10 cellular contexts compared by ENCODE assay signal in the genomic region with DNA sequence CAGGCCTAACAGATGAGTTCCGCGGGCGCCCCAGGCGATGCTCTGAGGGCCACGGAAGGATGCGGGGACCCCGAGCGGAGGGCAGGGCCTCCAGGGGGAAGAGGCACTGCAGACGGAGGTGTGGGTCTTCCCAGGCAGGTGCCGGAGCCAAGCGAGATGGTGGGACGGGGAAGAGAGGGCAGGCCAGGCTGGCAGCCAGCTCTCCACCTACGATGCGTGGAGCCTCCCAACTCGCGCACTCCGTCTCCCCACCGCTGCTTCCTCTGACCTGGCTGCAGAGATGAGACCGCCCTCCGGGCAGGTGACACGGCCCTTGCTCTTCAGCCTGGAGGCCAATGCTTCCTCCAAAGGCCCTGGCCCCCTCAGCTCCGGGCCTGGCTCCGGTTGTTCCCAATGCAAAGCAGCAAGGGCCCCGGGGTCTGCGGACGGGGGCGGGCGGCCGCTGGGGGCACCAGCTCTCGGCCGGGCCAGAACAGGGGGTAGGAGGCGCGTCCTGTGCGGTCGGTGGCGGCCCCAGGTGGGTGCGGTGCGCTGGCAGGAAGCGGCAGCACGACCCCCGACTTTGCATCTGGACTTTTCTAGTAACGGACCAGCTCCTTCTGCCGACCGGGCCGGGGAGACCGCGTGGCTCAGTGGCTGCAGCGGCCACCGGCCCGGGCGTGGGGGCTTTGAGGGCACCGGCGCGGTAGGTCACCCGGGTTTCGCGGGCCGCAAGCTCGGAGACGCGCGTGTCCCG. TPM values are rescaled to one million over a fixed set of nuclear protein-coding genes. Genes with fewer than 3 reads are reported as not detected.
A peak's percentile ranks its signal among the peaks of the same experiment; 100 is the strongest.
DNase-seq lines count a peak whose midpoint lies in the region; FAIRE-seq and TF ChIP-seq lines count a peak whose summit lies in the region.
"Had no signal": no experiment of that assay in that cellular context is flagged by ENCODE, and none has a peak within 500 bp of the region (broad histone marks: within the 10 kb centered on the region; RNA-seq: fewer than 3 reads in every experiment).

No MANE protein-coding gene starts in this region.

- no peak overlapping the region for H3K9ac ChIP-seq in H1 (replicated peaks in 1 of 4; ENCODE audit: extremely low read depth in 1 of 4, low read depth in 3 of 4, low read length in 3 of 4)

- H3K4me3 ChIP-seq in H1 (ENCODE audit: extremely low read depth in 1 of 4, insufficient read depth in 2 of 4, low read depth in 3 of 4, low read length in 4 of 4) (peak overlapping the region; percentile 40 to 65 (median 43)), transverse colon (peak overlapping the region in 3 of 4 donors; percentile 41 to 59 (median 45))

- no peak for TF ChIP-seq CTCF in H1 (IDR thresholded peaks at IDR 0.05; ENCODE audit: control extremely low read depth in 1 of 3, insufficient read depth in 1 of 3, low read depth in 1 of 3, low read length in 3 of 3)
- no peak for TF ChIP-seq CTCF in nephron (IDR thresholded peaks at IDR 0.05; ENCODE audit: unreplicated experiment in 3 of 3)
- no peak for TF ChIP-seq CTCF in transverse colon (IDR thresholded peaks at IDR 0.05)

- H3K23ac ChIP-seq in H1 (ENCODE audit: insufficient read length): no peak overlapping the region

- no peak for TF ChIP-seq EP300 in H1 (IDR thresholded peaks at IDR 0.05; ENCODE audit: borderline replicate concordance in 1 of 2, low read depth in 2 of 2, low read length in 2 of 2)
- TF ChIP-seq EP300 in transverse colon (IDR thresholded peaks at IDR 0.05; ENCODE audit: low read depth): no peak

- intact Hi-C loops in transverse colon (cut with DNase I; ENCODE audit: low total_unique reads): no loop called here

- peaks cover 0 to 16% (median 7%) of the 10 kb centered on the region in 4 experiments; a peak in 6 of 7 replicates for H3K4me1 ChIP-seq in H1 (replicated peaks in 1 of 4; ENCODE audit: control insufficient read depth in 3 of 4, insufficient read depth in 4 of 4, low read length in 3 of 4)
- H3K4me1 ChIP-seq in transverse colon: peaks cover 4 to 23% (median 13%) of the 10 kb centered on the region in 4 donors

- H3K27ac Mint-ChIP-seq in activated naive CD8-positive, alpha-beta T cell: no peak overlapping the region
- H3K27ac Mint-ChIP-seq in activated naive CD8-positive, alpha-beta T cell treated with anti-CD3 and anti-CD28 coated beads for 36 hours: no peak overlapping the region
- no peak overlapping the region for H3K27ac Mint-ChIP-seq in nephron

- no peaks in the 10 kb centered on the region for H3K36me3 Mint-ChIP-seq in activated naive CD8-positive, alpha-beta T cell
- no peaks in the 10 kb centered on the region for H3K36me3 Mint-ChIP-seq in activated naive CD8-positive, alpha-beta T cell treated with anti-CD3 and anti-CD28 coated beads for 36 hours
- no peaks in the 10 kb centered on the region for H3K36me3 Mint-ChIP-seq in nephron (ENCODE audit: low read depth)

- CTCF ChIA-PET in H1 (lab: Charles Lee; ENCODE audit: partially characterized antibody): interaction anchor here (1.1 to 1.2 kb wide), 2 partner anchors 80 to 85 kb away, joined by 3 to 4 read pairs; no protein-coding TSS in a partner anchor

- H3K4me3 Mint-ChIP-seq in activated naive CD8-positive, alpha-beta T cell: peak overlapping the region; percentile 46
- no peak overlapping the region for H3K4me3 Mint-ChIP-seq in activated naive CD8-positive, alpha-beta T cell treated with anti-CD3 and anti-CD28 coated beads for 36 hours
- H3K4me3 Mint-ChIP-seq in nephron: peak overlapping the region; percentile 61 to 76 (median 69)

- H3K56ac ChIP-seq in H1 (replicated peaks; ENCODE audit: insufficient read length, low read depth, low read length): no peak overlapping the region

- no peak overlapping the region for H2BK12ac ChIP-seq in H1 (ENCODE audit: low read depth, low read length)

- H3K9me3 ChIP-seq in H1 (ENCODE audit: insufficient read depth in 2 of 2, low read depth in 1 of 2, low read length in 1 of 2) (no peaks in the 10 kb centered on the region), transverse colon (no peaks in the 10 kb centered on the region)

- TF ChIP-seq RAD21 in H1 (IDR thresholded peaks at IDR 0.05 in 1 of 2, conservative IDR thresholded peaks at IDR 0.05 in 1 of 2; ENCODE audit: low read depth in 2 of 2, low read length in 2 of 2): no peak

- no peaks in the 10 kb centered on the region for H3K79me1 ChIP-seq in H1 (ENCODE audit: low read depth, low read length)

- H3K4me2 ChIP-seq in H1 (ENCODE audit: insufficient read depth in 1 of 2, low read depth in 2 of 2, low read length in 2 of 2): peak overlapping the region; percentile 74 to 84

- no peak overlapping the region for H3K18ac ChIP-seq in H1 (ENCODE audit: extremely low read depth, low read length)

- no peak overlapping the region for H2BK20ac ChIP-seq in H1 (ENCODE audit: low read length)

- H4K91ac ChIP-seq in H1 (replicated peaks; ENCODE audit: insufficient read length, low read length): no peak overlapping the region

- DNase-seq in activated naive CD8-positive, alpha-beta T cell treated with anti-CD3 and anti-CD28 coated beads for 36 hours: no peak
- peak in 1 of 2 experiments; percentile 72 for DNase-seq in H1 (ENCODE audit: low read depth in 1 of 2, low spot score in 2 of 2)
- no peak for DNase-seq in transverse colon
- no peak for DNase-seq in amygdala (lab: John Stamatoyannopoulos, UW)
- no peak for DNase-seq in CD1c-positive myeloid dendritic cell (ENCODE audit: extremely low spot score)
- DNase-seq in RPMI8226: no peak
- DNase-seq: NCI-H1930 had no signal

- H3K27ac ChIP-seq in H1 (ENCODE audit: low read depth, low read length) (no peak overlapping the region), transverse colon (no peak overlapping the region)
- H3K27ac ChIP-seq: SK-N-MC had no signal

- no peak overlapping the region for H2BK15ac ChIP-seq in H1 (ENCODE audit: low read length)

- no peak for FAIRE-seq in H1 (lab: Jason Lieb, UNC)

- H3K79me2 ChIP-seq in H1 (ENCODE audit: control insufficient read depth in 1 of 2, insufficient read depth in 2 of 2, low read length in 2 of 2): no peaks in the 10 kb centered on the region

- H4K5ac ChIP-seq in H1 (ENCODE audit: insufficient read length, low read depth, low read length): no peak overlapping the region

- in situ Hi-C loops in transverse colon (cut with MboI; ENCODE audit: low pct_ligation_motif_present in 1 of 4, low pct_unique_long_range_greater_than_20kb in 1 of 4, low sequenced_read_pairs in 3 of 4): no loop called here

- H3K14ac ChIP-seq in H1 (ENCODE audit: insufficient read length): no peak overlapping the region

- peak overlapping the region; percentile 89 for H4K8ac ChIP-seq in H1 (ENCODE audit: extremely low read depth, insufficient read depth, low read length)

- peaks cover 11% of the 10 kb centered on the region for H3K4me1 Mint-ChIP-seq in activated naive CD8-positive, alpha-beta T cell (ENCODE audit: low read depth)
- peaks cover 2% of the 10 kb centered on the region for H3K4me1 Mint-ChIP-seq in activated naive CD8-positive, alpha-beta T cell treated with anti-CD3 and anti-CD28 coated beads for 36 hours
- H3K4me1 Mint-ChIP-seq in nephron: peaks cover 31% of the 10 kb centered on the region

- no peak overlapping the region for H3K4ac ChIP-seq in H1 (replicated peaks; ENCODE audit: insufficient read length, low read depth, low read length)

- POLR2A ChIA-PET in H1 (lab: Charles Lee; ENCODE audit: partially characterized antibody): no interaction called here

- H2AFZ ChIP-seq in H1 (ENCODE audit: low read length): no peak overlapping the region; the same call in 1 of the 2 replicates

- H3K36me3 ChIP-seq in H1 (ENCODE audit: control insufficient read depth in 2 of 4, insufficient read depth in 4 of 4, low read length in 3 of 4): peaks cover 0 to 4% (median 0%) of the 10 kb centered on the region in 4 experiments; a peak in 1 of 8 replicates
- H3K36me3 ChIP-seq in transverse colon: no peaks in the 10 kb centered on the region

- WGBS in H1 (ENCODE audit: extremely low coverage in 1 of 2, insufficient coverage in 1 of 2, insufficient read length in 1 of 2, insufficient replicate concordance in 2 of 2, low coverage in 1 of 2, low lambda C conversion rate in 2 of 2, missing lambda C conversion rate in 1 of 2), 2 experiments: 44% methylated on average over 17 of the region's 63 CpGs; no CpG with 5 or more reads in 1 of the 2 experiments
- 41% methylated on average over 37 of the region's 63 CpGs; no CpG with 5 or more reads in 1 of the 2 donors for WGBS in transverse colon (ENCODE audit: low coverage in 1 of 2), 2 donors

- TF ChIP-seq POLR2A in H1 (IDR thresholded peaks at IDR 0.05; ENCODE audit: control extremely low read depth in 1 of 2, low read depth in 2 of 2, low read length in 2 of 2): no peak
- TF ChIP-seq POLR2A in transverse colon (IDR thresholded peaks at IDR 0.05): no peak

- no peaks in the 10 kb centered on the region for H3K27me3 Mint-ChIP-seq in activated naive CD8-positive, alpha-beta T cell
- H3K27me3 Mint-ChIP-seq in activated naive CD8-positive, alpha-beta T cell treated with anti-CD3 and anti-CD28 coated beads for 36 hours: peaks cover 9% of the 10 kb centered on the region
- peaks cover 23% of the 10 kb centered on the region for H3K27me3 Mint-ChIP-seq in nephron (ENCODE audit: low read depth)

- no peaks in the 10 kb centered on the region for H3K9me3 Mint-ChIP-seq in activated naive CD8-positive, alpha-beta T cell (ENCODE audit: low read depth)
- no peaks in the 10 kb centered on the region for H3K9me3 Mint-ChIP-seq in activated naive CD8-positive, alpha-beta T cell treated with anti-CD3 and anti-CD28 coated beads for 36 hours
- H3K9me3 Mint-ChIP-seq in nephron: no peaks in the 10 kb centered on the region

- H3K23me2 ChIP-seq in H1 (ENCODE audit: low read depth, low read length): peaks cover 10% of the 10 kb centered on the region; the same call in 1 of the 2 replicates

- H3K27me3 ChIP-seq in H1 (replicated peaks in 1 of 4; ENCODE audit: control insufficient read depth in 3 of 4, extremely low read depth in 1 of 4, insufficient read depth in 3 of 4, low read length in 3 of 4) (peaks cover 29 to 53% (median 41%) of the 10 kb centered on the region in 4 experiments), transverse colon (peaks cover 62% of the 10 kb centered on the region)

- peaks cover 3 to 11% of the 10 kb centered on the region in 2 experiments for H4K20me1 ChIP-seq in H1 (replicated peaks in 1 of 2; ENCODE audit: control insufficient read depth in 1 of 2, insufficient read depth in 2 of 2, low read length in 2 of 2)

- H2BK5ac ChIP-seq in H1 (ENCODE audit: low read depth, low read length): no peak overlapping the region

- H2AK5ac ChIP-seq in H1 (ENCODE audit: low read depth, low read length): no peak overlapping the region

- H2BK120ac ChIP-seq in H1 (replicated peaks; ENCODE audit: low read depth, low read length): no peak overlapping the region

RNA-seq across cellular contexts. Expression of gene SOX8, which starts 1.5 kb away (rescaled TPM):
- under 1 TPM; 0.42 to 0.58 TPM for total RNA-seq in activated naive CD8-positive, alpha-beta T cell treated with anti-CD3 and anti-CD28 coated beads for 36 hours
- 5.7 and 6.4 TPM in 2 replicates for total RNA-seq in H1 (2021; fragmentation: NEBNext Ultra II Directional; extraction: Animal tissue kit (Norgen Biotek cat#: 25700))
- polyA plus RNA-seq in H1 (2011; rRNA removed): 2.2 and 4.5 TPM in 2 replicates
- 3.4 TPM for polyA plus RNA-seq in H1 (2011; cell fraction: cytosol; rRNA removed)
- 6.4 TPM for polyA plus RNA-seq in H1 (2011; cell fraction: nucleus; rRNA removed)
- polyA plus RNA-seq in H1 (2012, experiment 1 of 2): 2.6 to 3.6 TPM (median 3.4 TPM) in 4 replicates
- polyA plus RNA-seq in H1 (2012, experiment 2 of 2): 3.8 TPM
- polyA plus RNA-seq in H1 (2013, experiment 1 of 2): 4.4 TPM
- polyA plus RNA-seq in H1 (2013, experiment 2 of 2): 4.6 TPM
- 0.51 and 1.2 TPM in 2 replicates for polyA minus RNA-seq in H1 (2011; rRNA and poly(A)+ RNA removed)
- 1.8 TPM for polyA minus RNA-seq in H1 (2011; cell fraction: cytosol; rRNA and poly(A)+ RNA removed)
- polyA minus RNA-seq in H1 (2011; cell fraction: nucleus; rRNA and poly(A)+ RNA removed): 3.5 TPM
- total RNA-seq in transverse colon: 1 to 10 TPM in 1 of 4 donors, under 1 TPM in 3; 0.37 to 1.9 (median 0.50) TPM

RNA-seq across cellular contexts. Expression of gene LMF1, which starts 9.2 kb away (rescaled TPM):
- 1 to 10 TPM; 7.0 to 8.1 TPM for total RNA-seq in activated naive CD8-positive, alpha-beta T cell treated with anti-CD3 and anti-CD28 coated beads for 36 hours
- total RNA-seq in H1 (2021; fragmentation: NEBNext Ultra II Directional; extraction: Animal tissue kit (Norgen Biotek cat#: 25700)): 3.5 and 5.1 TPM in 2 replicates
- 9.0 and 9.1 TPM in 2 replicates for polyA plus RNA-seq in H1 (2011; rRNA removed)
- 3.9 TPM for polyA plus RNA-seq in H1 (2011; cell fraction: cytosol; rRNA removed)
- polyA plus RNA-seq in H1 (2011; cell fraction: nucleus; rRNA removed): 13.2 TPM
- 3.0 to 6.8 TPM (median 5.8 TPM) in 4 replicates for polyA plus RNA-seq in H1 (2012, experiment 1 of 2)
- 4.3 TPM for polyA plus RNA-seq in H1 (2012, experiment 2 of 2)
- 4.6 TPM for polyA plus RNA-seq in H1 (2013, experiment 1 of 2)
- 4.0 TPM for polyA plus RNA-seq in H1 (2013, experiment 2 of 2)
- 9.2 and 12.6 TPM in 2 replicates for polyA minus RNA-seq in H1 (2011; rRNA and poly(A)+ RNA removed)
- 2.3 TPM for polyA minus RNA-seq in H1 (2011; cell fraction: cytosol; rRNA and poly(A)+ RNA removed)
- 11.4 TPM for polyA minus RNA-seq in H1 (2011; cell fraction: nucleus; rRNA and poly(A)+ RNA removed)
- 10 to 100 TPM; 15.9 to 34.8 (median 19.6) TPM for total RNA-seq in transverse colon
